8 cellular contexts compared by ENCODE assay signal in the genomic region with DNA sequence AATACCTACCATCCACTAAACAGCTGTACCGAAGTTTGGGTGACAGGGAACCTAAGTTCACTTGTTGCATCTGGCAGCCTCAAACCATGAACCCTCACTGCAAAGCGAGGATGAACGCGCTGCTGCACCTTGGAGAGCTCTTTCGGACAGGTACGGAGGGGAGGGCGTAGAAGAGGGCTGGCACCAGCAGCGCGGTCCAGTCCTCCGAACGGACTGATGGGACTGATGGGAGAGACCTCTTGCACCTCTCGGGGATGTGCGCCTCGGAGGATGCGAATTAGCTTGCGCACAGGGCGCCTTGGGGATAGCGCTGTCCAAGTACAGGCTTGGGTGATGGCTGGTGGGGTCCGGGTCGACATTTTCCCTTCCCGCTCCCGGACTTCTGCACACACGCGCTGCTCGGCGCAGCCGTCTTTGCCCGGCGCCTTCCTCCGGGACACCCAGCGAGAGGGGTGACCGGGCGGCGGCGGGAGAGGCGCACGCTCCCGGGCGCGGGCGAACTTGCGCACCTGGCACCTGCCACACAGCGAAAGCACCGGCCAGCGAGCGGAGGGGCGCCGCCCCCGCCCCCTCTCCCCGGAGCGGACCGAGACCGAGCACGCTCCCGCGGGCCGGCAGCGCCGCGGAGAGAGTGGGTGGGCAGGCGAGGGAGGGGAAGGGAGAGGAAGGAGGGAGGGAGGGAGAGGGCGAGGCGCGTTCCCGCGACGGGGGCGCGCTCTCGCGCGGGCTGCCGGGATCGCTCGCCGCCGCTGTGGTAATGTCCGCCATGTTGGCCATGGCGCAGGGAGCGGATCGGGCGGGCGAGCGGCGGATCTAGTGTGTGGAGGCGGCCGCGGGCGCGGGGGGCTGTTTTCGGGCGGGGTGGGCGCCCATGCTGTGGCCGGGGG. TPM values are rescaled to one million over a fixed set of nuclear protein-coding genes. Genes with fewer than 3 reads are reported as not detected.
DNase-seq lines count a peak whose midpoint lies in the region; ATAC-seq and TF ChIP-seq lines count a peak whose summit lies in the region.

A gene with protein sequence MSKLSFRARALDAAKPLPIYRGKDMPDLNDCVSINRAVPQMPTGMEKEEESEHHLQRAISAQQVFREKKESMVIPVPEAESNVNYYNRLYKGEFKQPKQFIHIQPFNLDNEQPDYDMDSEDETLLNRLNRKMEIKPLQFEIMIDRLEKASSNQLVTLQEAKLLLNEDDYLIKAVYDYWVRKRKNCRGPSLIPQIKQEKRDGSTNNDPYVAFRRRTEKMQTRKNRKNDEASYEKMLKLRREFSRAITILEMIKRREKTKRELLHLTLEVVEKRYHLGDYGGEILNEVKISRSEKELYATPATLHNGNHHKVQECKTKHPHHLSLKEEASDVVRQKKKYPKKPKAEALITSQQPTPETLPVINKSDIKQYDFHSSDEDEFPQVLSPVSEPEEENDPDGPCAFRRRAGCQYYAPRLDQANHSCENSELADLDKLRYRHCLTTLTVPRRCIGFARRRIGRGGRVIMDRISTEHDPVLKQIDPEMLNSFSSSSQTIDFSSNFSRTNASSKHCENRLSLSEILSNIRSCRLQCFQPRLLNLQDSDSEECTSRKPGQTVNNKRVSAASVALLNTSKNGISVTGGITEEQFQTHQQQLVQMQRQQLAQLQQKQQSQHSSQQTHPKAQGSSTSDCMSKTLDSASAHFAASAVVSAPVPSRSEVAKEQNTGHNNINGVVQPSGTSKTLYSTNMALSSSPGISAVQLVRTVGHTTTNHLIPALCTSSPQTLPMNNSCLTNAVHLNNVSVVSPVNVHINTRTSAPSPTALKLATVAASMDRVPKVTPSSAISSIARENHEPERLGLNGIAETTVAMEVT (plus strand): TSS at position 754 of the 887 bp plus-strand sequence. CDS start 267 bp downstream, outside the sequence.

- H3K4me3 Mint-ChIP-seq in activated T-cell treated with anti-CD3 and anti-CD28 coated beads, Interleukin-2, amount 50 U/mL, for 4 hours = peak within 1 kb of the TSS; percentile 87

- H3K4me3 ChIP-seq in PC-9 (peak within 1 kb of the TSS; percentile 95), muscle layer of colon (ENCODE audit: low read depth in 1 of 2, low read length in 2 of 2) (peak within 1 kb of the TSS; percentile 67 to 75)

- TSS peak; percentile 41 for BruUV-seq in PC-9 (replicated peaks; lab: Mats Ljungman, UMichigan)

- H3K4me2 ChIP-seq in PC-9 = peak within 1 kb of the TSS; percentile 92

- peaks cover 5% of the 10 kb centered on the region for H3K36me3 Mint-ChIP-seq in activated T-cell treated with anti-CD3 and anti-CD28 coated beads, Interleukin-2, amount 50 U/mL, for 4 hours (ENCODE audit: insufficient read depth)

- peak within 1 kb of the TSS; percentile 89 for H2AFZ ChIP-seq in PC-9

- peaks cover 35% of the 10 kb centered on the region for H4K20me1 ChIP-seq in PC-9 (ENCODE audit: insufficient read depth)

- no peaks in the 10 kb centered on the region for H3K27me3 ChIP-seq in PC-9 (ENCODE audit: insufficient read depth, low read depth)
- no peaks in the 10 kb centered on the region for H3K27me3 ChIP-seq in muscle layer of colon (ENCODE audit: control insufficient read depth in 1 of 2, insufficient read depth in 2 of 2, low read length in 2 of 2)

- no peaks in the 10 kb centered on the region for H3K9me2 ChIP-seq in PC-9 (ENCODE audit: insufficient read depth)

- H3K4me1 ChIP-seq in PC-9 (replicated peaks; ENCODE audit: insufficient read depth) = peaks cover 23% of the 10 kb centered on the region
- no peaks in the 10 kb centered on the region for H3K4me1 ChIP-seq in muscle layer of colon (ENCODE audit: insufficient read depth, low read length)

- no peak for TF ChIP-seq CTCF in PC-9 (conservative IDR thresholded peaks at IDR 0.05)

- no peaks in the 10 kb centered on the region for H3K9me3 Mint-ChIP-seq in activated T-cell treated with anti-CD3 and anti-CD28 coated beads, Interleukin-2, amount 50 U/mL, for 4 hours

- intact Hi-C loops in PC-9 (cut with micrococcal nuclease; ENCODE audit: unreplicated experiment) = loop anchor here (1.0 to 10.0 kb wide), 5 partner anchors 62 to 619 kb away; a partner anchor contains a TSS

- H3K4me1 Mint-ChIP-seq in activated T-cell treated with anti-CD3 and anti-CD28 coated beads, Interleukin-2, amount 50 U/mL, for 4 hours (ENCODE audit: low read depth) = peaks cover 38% of the 10 kb centered on the region

- peak; percentile 90 for DNase-seq in D341Med (ENCODE audit: low spot score)
- peak; percentile 85 for DNase-seq in HuH-7 (ENCODE audit: low spot score)
- DNase-seq in PC-9 = peak; percentile 44 to 88
- peak; percentile 86 for DNase-seq in activated T-cell treated with anti-CD3 and anti-CD28 coated beads, Interleukin-2, amount 50 U/mL, for 4 hours
- peak; percentile 72 for DNase-seq in stimulated activated CD8-positive, alpha-beta memory T cell treated with anti-CD3 and anti-CD28 coated beads, Interleukin-7, amount 100 ng/mL, for 24 hours (ENCODE audit: low read depth)

- ATAC-seq in GM21447 (IDR thresholded peaks at IDR 0.05; ENCODE audit: unreplicated experiment) (peak; percentile 56), esophagus mucosa (peak; percentile 84)
- peak; percentile 60 to 65 for ATAC-seq in activated T-cell treated with anti-CD3 and anti-CD28 coated beads, Interleukin-2, amount 50 U/mL, for 4 hours

- H3F3A ChIP-seq in PC-9 (ENCODE audit: insufficient read depth, low read depth) = peaks cover 11% of the 10 kb centered on the region; the same call in 1 of the 2 replicates

- H3K79me2 ChIP-seq in PC-9 (ENCODE audit: low read depth) = peaks cover 40% of the 10 kb centered on the region

- POLR2A ChIA-PET in PC-9 (lab: Charles Lee; ENCODE audit: unreplicated experiment) = interaction anchor here (0.6 kb wide), 2 partner anchors 108 to 123 kb away, joined by 3 to 7 read pairs; no protein-coding TSS in a partner anchor

- peak within 1 kb of the TSS; percentile 43 for H3K9ac ChIP-seq in muscle layer of colon (ENCODE audit: low read length)

- no peaks in the 10 kb centered on the region for H3K9me3 ChIP-seq in PC-9 (ENCODE audit: insufficient read depth, low read depth)
- H3K9me3 ChIP-seq in muscle layer of colon (ENCODE audit: low read length) = no peaks in the 10 kb centered on the region

- peak within 1 kb of the TSS; percentile 85 for H3K27ac ChIP-seq in PC-9
- peak within 1 kb of the TSS; percentile 88 for H3K27ac ChIP-seq in muscle layer of colon (ENCODE audit: low read depth, low read length)

- H3K36me3 ChIP-seq in PC-9 (ENCODE audit: low read depth) = no peaks in the 10 kb centered on the region
- H3K36me3 ChIP-seq in muscle layer of colon (ENCODE audit: insufficient read depth, low read length) = no peaks in the 10 kb centered on the region

- H3K27me3 Mint-ChIP-seq in activated T-cell treated with anti-CD3 and anti-CD28 coated beads, Interleukin-2, amount 50 U/mL, for 4 hours (ENCODE audit: low read depth) = peaks cover 10% of the 10 kb centered on the region

- CTCF ChIA-PET in PC-9 (lab: Charles Lee) = interaction anchor here (1.0 to 1.4 kb wide), 2 partner anchors 61 to 623 kb away, joined by 3 read pairs; a partner anchor contains a TSS

RNA-seq across cellular contexts. Expression of the gene that starts here (rescaled TPM):
- 15.8 and 29.8 TPM in 2 replicates for total RNA-seq in PC-9 (2021)
- 10 to 100 TPM; 28.4 to 32.4 (median 28.6) TPM for total RNA-seq in activated T-cell treated with anti-CD3 and anti-CD28 coated beads, Interleukin-2, amount 50 U/mL, for 4 hours
- total RNA-seq in esophagus mucosa = 16.4 TPM

Comparison
In these comparisons a context has a peak if more than half of its experiments do, and no peak if none do; other contexts are left out.
1. Peak in every context shown above with its lines: DNase-seq, ATAC-seq, H3K4me3 ChIP-seq and H3K27ac ChIP-seq.